1 cellular context compared by ENCODE assay signal in genomic region chr19:39408392-39409206, GRCh38.
TF ChIP-seq lines count a peak whose summit lies in the region.

No MANE protein-coding gene starts in this region.

TF ChIP-seq in HepG2, 621 proteins besides CTCF, POLR2A, EP300 and RAD21:
- TF ChIP-seq ZNF3 (CRISPR knock-in tag; IDR thresholded peaks at IDR 0.05) = no peak
- TF ChIP-seq, protein P1, sequence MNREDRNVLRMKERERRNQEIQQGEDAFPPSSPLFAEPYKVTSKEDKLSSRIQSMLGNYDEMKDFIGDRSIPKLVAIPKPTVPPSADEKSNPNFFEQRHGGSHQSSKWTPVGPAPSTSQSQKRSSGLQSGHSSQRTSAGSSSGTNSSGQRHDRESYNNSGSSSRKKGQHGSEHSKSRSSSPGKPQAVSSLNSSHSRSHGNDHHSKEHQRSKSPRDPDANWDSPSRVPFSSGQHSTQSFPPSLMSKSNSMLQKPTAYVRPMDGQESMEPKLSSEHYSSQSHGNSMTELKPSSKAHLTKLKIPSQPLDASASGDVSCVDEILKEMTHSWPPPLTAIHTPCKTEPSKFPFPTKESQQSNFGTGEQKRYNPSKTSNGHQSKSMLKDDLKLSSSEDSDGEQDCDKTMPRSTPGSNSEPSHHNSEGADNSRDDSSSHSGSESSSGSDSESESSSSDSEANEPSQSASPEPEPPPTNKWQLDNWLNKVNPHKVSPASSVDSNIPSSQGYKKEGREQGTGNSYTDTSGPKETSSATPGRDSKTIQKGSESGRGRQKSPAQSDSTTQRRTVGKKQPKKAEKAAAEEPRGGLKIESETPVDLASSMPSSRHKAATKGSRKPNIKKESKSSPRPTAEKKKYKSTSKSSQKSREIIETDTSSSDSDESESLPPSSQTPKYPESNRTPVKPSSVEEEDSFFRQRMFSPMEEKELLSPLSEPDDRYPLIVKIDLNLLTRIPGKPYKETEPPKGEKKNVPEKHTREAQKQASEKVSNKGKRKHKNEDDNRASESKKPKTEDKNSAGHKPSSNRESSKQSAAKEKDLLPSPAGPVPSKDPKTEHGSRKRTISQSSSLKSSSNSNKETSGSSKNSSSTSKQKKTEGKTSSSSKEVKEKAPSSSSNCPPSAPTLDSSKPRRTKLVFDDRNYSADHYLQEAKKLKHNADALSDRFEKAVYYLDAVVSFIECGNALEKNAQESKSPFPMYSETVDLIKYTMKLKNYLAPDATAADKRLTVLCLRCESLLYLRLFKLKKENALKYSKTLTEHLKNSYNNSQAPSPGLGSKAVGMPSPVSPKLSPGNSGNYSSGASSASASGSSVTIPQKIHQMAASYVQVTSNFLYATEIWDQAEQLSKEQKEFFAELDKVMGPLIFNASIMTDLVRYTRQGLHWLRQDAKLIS (CRISPR knock-in tag; IDR thresholded peaks at IDR 0.05) = no peak
- TF ChIP-seq TFDP2 (CRISPR knock-in tag; IDR thresholded peaks at IDR 0.05) = no peak
- TF ChIP-seq SAP130 (CRISPR knock-in tag; IDR thresholded peaks at IDR 0.05; ENCODE audit: low read depth) = 0 out of 2 replicates have a peak, but pooled peaks have one; percentile 4
- no peak for TF ChIP-seq GZF1 (CRISPR knock-in tag; IDR thresholded peaks at IDR 0.05)
- 0 out of 2 replicates have a peak, but pooled peaks have one; percentile 2 for TF ChIP-seq POLR2G (IDR thresholded peaks at IDR 0.05; ENCODE audit: low read depth, low read length)
- TF ChIP-seq RBM39 (IDR thresholded peaks at IDR 0.05; ENCODE audit: low read depth, low read length, poor library complexity, severe bottlenecking) = peak; percentile 7
- TF ChIP-seq ZNF639 (CRISPR knock-in tag; conservative IDR thresholded peaks at IDR 0.05) = no peak
- no peak for TF ChIP-seq HOXD1 (CRISPR knock-in tag; IDR thresholded peaks at IDR 0.05)
- TF ChIP-seq, protein P2, sequence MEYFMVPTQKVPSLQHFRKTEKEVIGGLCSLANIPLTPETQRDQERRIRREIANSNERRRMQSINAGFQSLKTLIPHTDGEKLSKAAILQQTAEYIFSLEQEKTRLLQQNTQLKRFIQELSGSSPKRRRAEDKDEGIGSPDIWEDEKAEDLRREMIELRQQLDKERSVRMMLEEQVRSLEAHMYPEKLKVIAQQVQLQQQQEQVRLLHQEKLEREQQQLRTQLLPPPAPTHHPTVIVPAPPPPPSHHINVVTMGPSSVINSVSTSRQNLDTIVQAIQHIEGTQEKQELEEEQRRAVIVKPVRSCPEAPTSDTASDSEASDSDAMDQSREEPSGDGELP (IDR thresholded peaks at IDR 0.05; ENCODE audit: borderline replicate concordance, low read depth) = peak; percentile 16; the same call in 1 of the 2 replicates
- TF ChIP-seq ZFX (CRISPR knock-in tag; IDR thresholded peaks at IDR 0.05; ENCODE audit: low read depth) = peak; percentile 8; the same call in 1 of the 2 replicates
- TF ChIP-seq, protein P3, sequence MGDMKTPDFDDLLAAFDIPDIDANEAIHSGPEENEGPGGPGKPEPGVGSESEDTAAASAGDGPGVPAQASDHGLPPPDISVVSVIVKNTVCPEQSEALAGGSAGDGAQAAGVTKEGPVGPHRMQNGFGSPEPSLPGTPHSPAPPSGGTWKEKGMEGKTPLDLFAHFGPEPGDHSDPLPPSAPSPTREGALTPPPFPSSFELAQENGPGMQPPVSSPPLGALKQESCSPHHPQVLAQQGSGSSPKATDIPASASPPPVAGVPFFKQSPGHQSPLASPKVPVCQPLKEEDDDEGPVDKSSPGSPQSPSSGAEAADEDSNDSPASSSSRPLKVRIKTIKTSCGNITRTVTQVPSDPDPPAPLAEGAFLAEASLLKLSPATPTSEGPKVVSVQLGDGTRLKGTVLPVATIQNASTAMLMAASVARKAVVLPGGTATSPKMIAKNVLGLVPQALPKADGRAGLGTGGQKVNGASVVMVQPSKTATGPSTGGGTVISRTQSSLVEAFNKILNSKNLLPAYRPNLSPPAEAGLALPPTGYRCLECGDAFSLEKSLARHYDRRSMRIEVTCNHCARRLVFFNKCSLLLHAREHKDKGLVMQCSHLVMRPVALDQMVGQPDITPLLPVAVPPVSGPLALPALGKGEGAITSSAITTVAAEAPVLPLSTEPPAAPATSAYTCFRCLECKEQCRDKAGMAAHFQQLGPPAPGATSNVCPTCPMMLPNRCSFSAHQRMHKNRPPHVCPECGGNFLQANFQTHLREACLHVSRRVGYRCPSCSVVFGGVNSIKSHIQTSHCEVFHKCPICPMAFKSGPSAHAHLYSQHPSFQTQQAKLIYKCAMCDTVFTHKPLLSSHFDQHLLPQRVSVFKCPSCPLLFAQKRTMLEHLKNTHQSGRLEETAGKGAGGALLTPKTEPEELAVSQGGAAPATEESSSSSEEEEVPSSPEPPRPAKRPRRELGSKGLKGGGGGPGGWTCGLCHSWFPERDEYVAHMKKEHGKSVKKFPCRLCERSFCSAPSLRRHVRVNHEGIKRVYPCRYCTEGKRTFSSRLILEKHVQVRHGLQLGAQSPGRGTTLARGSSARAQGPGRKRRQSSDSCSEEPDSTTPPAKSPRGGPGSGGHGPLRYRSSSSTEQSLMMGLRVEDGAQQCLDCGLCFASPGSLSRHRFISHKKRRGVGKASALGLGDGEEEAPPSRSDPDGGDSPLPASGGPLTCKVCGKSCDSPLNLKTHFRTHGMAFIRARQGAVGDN (CRISPR knock-in tag; IDR thresholded peaks at IDR 0.05) = peak; percentile 39; the same call in 1 of the 2 replicates
- no peak for TF ChIP-seq CSRNP1 (CRISPR knock-in tag; IDR thresholded peaks at IDR 0.05)
- no peak for TF ChIP-seq REL (CRISPR knock-in tag; conservative IDR thresholded peaks at IDR 0.05)
- no peak for TF ChIP-seq ZNF501 (CRISPR knock-in tag; IDR thresholded peaks at IDR 0.05)
- TF ChIP-seq ZC3H13 (CRISPR knock-in tag; IDR thresholded peaks at IDR 0.05) = peak; percentile 36; the same call in 1 of the 2 replicates
- TF ChIP-seq SIN3B (IDR thresholded peaks at IDR 0.05; ENCODE audit: low read length) = peak; percentile 19; the same call in 1 of the 2 replicates
